ENCODE assay signal across 15 cellular contexts in genomic region chr16:84519855-84520254, GRCh38. TPM values are rescaled to one million over a fixed set of nuclear protein-coding genes. Genes with fewer than 3 reads are reported as not detected.
DNase-seq lines count a peak whose midpoint lies in the region; ATAC-seq and TF ChIP-seq lines count a peak whose summit lies in the region.
"Had no signal": no experiment of that assay in that cellular context is flagged by ENCODE, and none has a peak within 500 bp of the region (broad histone marks: within the 10 kb centered on the region; RNA-seq: fewer than 3 reads in every experiment).

No MANE protein-coding gene starts in this region.

- H3K4me1 ChIP-seq in foreskin keratinocyte: peaks cover 6% of the 10 kb centered on the region

- peak overlapping the region; percentile 55 for H3K4me3 Mint-ChIP-seq in activated T-helper 17 cell treated with anti-CD3 and anti-CD28 coated beads, Interleukin-2, amount 50 U/mL, for 72 hours
- H3K4me3 Mint-ChIP-seq in natural killer cell: peak overlapping the region; percentile 40

- no peak for TF ChIP-seq CTCF in natural killer cell (IDR thresholded peaks at IDR 0.05)
- no peak for TF ChIP-seq CTCF in foreskin keratinocyte (conservative IDR thresholded peaks at IDR 0.05)

- H3K27me3 ChIP-seq in foreskin keratinocyte: no peaks in the 10 kb centered on the region
- H3K27me3 ChIP-seq: esophagus muscularis mucosa, neutrophil, thyroid gland had no signal

- H3K27ac ChIP-seq in foreskin keratinocyte: no peak overlapping the region
- H3K27ac ChIP-seq: esophagus muscularis mucosa, neutrophil had no signal

- H3K27me3 Mint-ChIP-seq in activated T-helper 17 cell treated with anti-CD3 and anti-CD28 coated beads, Interleukin-2, amount 50 U/mL, for 72 hours: no peaks in the 10 kb centered on the region
- H3K27me3 Mint-ChIP-seq in natural killer cell (ENCODE audit: low read depth in 2 of 2): peaks cover 0 to 3% of the 10 kb centered on the region in 2 donors

- peak; percentile 34 for DNase-seq in stimulated activated CD4-positive, alpha-beta T cell treated with anti-CD3 and anti-CD28 coated beads, Interleukin-15, amount 100 ng/mL, for 24 hours
- no peak for DNase-seq in stimulated activated CD4-positive, alpha-beta T cell treated with anti-CD3 and anti-CD28 coated beads, Interleukin-2, amount 100 ng/mL, for 48 hours
- DNase-seq in natural killer cell (no peak), CD1c-positive myeloid dendritic cell (ENCODE audit: extremely low spot score) (no peak), foreskin keratinocyte (no peak)
- DNase-seq: activated gamma-delta T cell treated with Interleukin-2 at 50 U/mL for 16 hours; effector CD8-positive, alpha-beta T cell; left cardiac atrium; NCI-H2081 treated with DMSO at 0.1 percent for 48 hours; NCI-H510A; thyroid gland had no signal

- H3K27ac Mint-ChIP-seq in activated T-helper 17 cell treated with anti-CD3 and anti-CD28 coated beads, Interleukin-2, amount 50 U/mL, for 72 hours: peak overlapping the region; percentile 67
- H3K27ac Mint-ChIP-seq in natural killer cell: peak overlapping the region in 1 of 2 donors; percentile 8

- intact Hi-C loops in natural killer cell (cut with micrococcal nuclease): no loop called here

- no peak for ATAC-seq in activated T-helper 17 cell treated with anti-CD3 and anti-CD28 coated beads, Interleukin-2, amount 50 U/mL, for 72 hours (replicated peaks)
- peak in 1 of 3 donors; percentile 25 for ATAC-seq in natural killer cell
- ATAC-seq in foreskin keratinocyte: no peak
- ATAC-seq in HG02852 (IDR thresholded peaks at IDR 0.05; ENCODE audit: unreplicated experiment): no peak
- ATAC-seq: left cardiac atrium had no signal

- no peaks in the 10 kb centered on the region for H3K36me3 Mint-ChIP-seq in activated T-helper 17 cell treated with anti-CD3 and anti-CD28 coated beads, Interleukin-2, amount 50 U/mL, for 72 hours (ENCODE audit: low read depth)
- no peaks in the 10 kb centered on the region for H3K36me3 Mint-ChIP-seq in natural killer cell

- no peaks in the 10 kb centered on the region for H3K9me3 Mint-ChIP-seq in activated T-helper 17 cell treated with anti-CD3 and anti-CD28 coated beads, Interleukin-2, amount 50 U/mL, for 72 hours
- H3K9me3 Mint-ChIP-seq in natural killer cell: no peaks in the 10 kb centered on the region

- peaks cover 27% of the 10 kb centered on the region for H3K4me1 Mint-ChIP-seq in activated T-helper 17 cell treated with anti-CD3 and anti-CD28 coated beads, Interleukin-2, amount 50 U/mL, for 72 hours
- peaks cover 21 to 46% of the 10 kb centered on the region in 2 donors for H3K4me1 Mint-ChIP-seq in natural killer cell

RNA-seq across cellular contexts. Expression of gene MEAK7, which starts 15.4 kb away (rescaled TPM):
- total RNA-seq in activated T-helper 17 cell treated with anti-CD3 and anti-CD28 coated beads, Interleukin-2, amount 50 U/mL, for 72 hours: 10 to 100 TPM; 18.5 to 28.5 TPM
- total RNA-seq in natural killer cell (1 to 10 TPM; 4.8 to 8.5 (median 4.8) TPM), foreskin keratinocyte (64.9 and 77.9 TPM in 2 replicates)
- 42.9 and 44.8 TPM in 2 replicates for polyA plus RNA-seq in foreskin keratinocyte
